ENCODE assay signal across 18 cellular contexts in the genomic region with DNA sequence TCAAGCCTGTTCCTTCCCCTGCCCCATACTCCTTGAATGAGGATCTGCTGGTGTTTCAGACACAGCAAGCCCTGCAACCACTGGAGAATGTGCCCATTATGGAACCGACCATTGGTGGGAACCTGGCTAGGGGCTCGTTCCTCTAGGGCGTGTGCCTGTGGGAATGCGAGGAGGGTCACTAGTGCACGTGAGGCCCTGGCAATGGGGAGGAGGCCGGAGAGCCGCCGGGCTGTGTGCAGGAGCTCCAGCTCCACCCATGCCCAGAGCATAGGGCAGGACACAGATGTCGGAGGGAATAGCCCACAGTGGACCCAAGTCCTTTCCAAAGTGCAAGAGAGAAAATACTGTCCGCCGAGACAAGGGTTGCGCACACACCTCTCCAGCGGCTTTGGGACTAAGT.
DNase-seq lines count a peak whose midpoint lies in the region; ATAC-seq and TF ChIP-seq lines count a peak whose summit lies in the region.
"Had no signal": no experiment of that assay in that cellular context is flagged by ENCODE, and none has a peak within 500 bp of the region (broad histone marks: within the 10 kb centered on the region; RNA-seq: fewer than 3 reads in every experiment).

No MANE protein-coding gene starts in this region.

- no peaks in the 10 kb centered on the region for H3K79me2 ChIP-seq in osteoblast (ENCODE audit: insufficient read depth, low read length)

- H3K4me1 ChIP-seq in right atrium auricular region (no peaks in the 10 kb centered on the region), osteoblast (ENCODE audit: insufficient read depth, low read length) (no peaks in the 10 kb centered on the region), transverse colon (no peaks in the 10 kb centered on the region)

- H3K4me3 Mint-ChIP-seq in osteocyte (ENCODE audit: unreplicated experiment) (no peak overlapping the region), type B pancreatic cell (no peak overlapping the region)
- H3K4me3 Mint-ChIP-seq: CD8-positive, alpha-beta memory T cell; HFFc6 had no signal

- no peak for TF ChIP-seq CTCF in right atrium auricular region (IDR thresholded peaks at IDR 0.05)
- no peak for TF ChIP-seq CTCF in coronary artery (IDR thresholded peaks at IDR 0.05)
- no peak for TF ChIP-seq CTCF in osteocyte (IDR thresholded peaks at IDR 0.05)
- no peak for TF ChIP-seq CTCF in type B pancreatic cell (conservative IDR thresholded peaks at IDR 0.05)
- TF ChIP-seq CTCF in osteoblast (IDR thresholded peaks at IDR 0.05; ENCODE audit: extremely low read depth, low read depth, low read length): no peak
- no peak for TF ChIP-seq CTCF in transverse colon (IDR thresholded peaks at IDR 0.05)

- intact Hi-C loops in Right ventricle myocardium superior (cut with DNase I): no loop called here
- intact Hi-C loops in transverse colon (cut with DNase I; ENCODE audit: low total_unique reads): no loop called here

- H3K4me3 ChIP-seq in right atrium auricular region (no peak overlapping the region), coronary artery (no peak overlapping the region), osteoblast (ENCODE audit: insufficient read depth, low read length) (no peak overlapping the region), transverse colon (no peak overlapping the region)

- H3K9me3 Mint-ChIP-seq in osteocyte (ENCODE audit: unreplicated experiment) (no peaks in the 10 kb centered on the region), type B pancreatic cell (no peaks in the 10 kb centered on the region)

- DNase-seq in Right ventricle myocardium superior (peak; percentile 22), right atrium auricular region (ENCODE audit: low spot score) (no peak), coronary artery (ENCODE audit: low spot score) (peak; percentile 59), osteocyte (ENCODE audit: extremely low spot score, unreplicated experiment) (peak; percentile 73), type B pancreatic cell (ENCODE audit: extremely low spot score, unreplicated experiment) (peak; percentile 57), osteoblast (ENCODE audit: insufficient read length, low spot score, missing footprints) (no peak), transverse colon (no peak)
- DNase-seq: C1 segment of cervical spinal cord; CD8-positive, alpha-beta memory T cell; DMS79; HFFc6; KBM-7; NCI-H1417; NCI-H187; NCI-H2227 treated with DMSO at 0.1 percent for 48 hours; NCI-H510A treated with DMSO at 0.1 percent for 48 hours; NCI-H774 had no signal

- H3K9me3 ChIP-seq in right atrium auricular region: no peaks in the 10 kb centered on the region
- H3K9me3 ChIP-seq in osteoblast (ENCODE audit: low read depth, low read length): no peaks in the 10 kb centered on the region
- no peaks in the 10 kb centered on the region for H3K9me3 ChIP-seq in transverse colon

- no peak overlapping the region for H3K4me2 ChIP-seq in osteoblast (ENCODE audit: insufficient read depth, low read length)

- H3K27me3 ChIP-seq in right atrium auricular region (no peaks in the 10 kb centered on the region), osteoblast (ENCODE audit: insufficient read depth, low read length) (no peaks in the 10 kb centered on the region), transverse colon (no peaks in the 10 kb centered on the region)

- in situ Hi-C loops in transverse colon (cut with MboI; ENCODE audit: low pct_ligation_motif_present in 1 of 4, low pct_unique_long_range_greater_than_20kb in 1 of 4, low sequenced_read_pairs in 3 of 4): no loop called here

- H3K27ac ChIP-seq in right atrium auricular region (no peak overlapping the region), coronary artery (no peak overlapping the region), osteoblast (ENCODE audit: low read depth, low read length) (no peak overlapping the region), transverse colon (no peak overlapping the region)

- no peak for TF ChIP-seq EP300 in transverse colon (IDR thresholded peaks at IDR 0.05; ENCODE audit: low read depth)

- no peak for TF ChIP-seq POLR2A in transverse colon (IDR thresholded peaks at IDR 0.05)

- H3K27me3 Mint-ChIP-seq in osteocyte (ENCODE audit: unreplicated experiment) (no peaks in the 10 kb centered on the region), type B pancreatic cell (peaks cover 4% of the 10 kb centered on the region)

- no peaks in the 10 kb centered on the region for H3K36me3 ChIP-seq in right atrium auricular region
- H3K36me3 ChIP-seq in osteoblast (ENCODE audit: insufficient read depth, low read length): no peaks in the 10 kb centered on the region
- H3K36me3 ChIP-seq in transverse colon: no peaks in the 10 kb centered on the region

- no peak overlapping the region for H3K27ac Mint-ChIP-seq in osteocyte (ENCODE audit: unreplicated experiment)
- no peak overlapping the region for H3K27ac Mint-ChIP-seq in type B pancreatic cell
- H3K27ac Mint-ChIP-seq: HFFc6 had no signal

- H2AFZ ChIP-seq in osteoblast (ENCODE audit: low read length): no peak overlapping the region

- ATAC-seq in Right ventricle myocardium superior (ENCODE audit: poor library complexity) (no peak), HG03135 (IDR thresholded peaks at IDR 0.05; ENCODE audit: unreplicated experiment) (no peak)

- H3K4me1 Mint-ChIP-seq in osteocyte (ENCODE audit: unreplicated experiment): no peaks in the 10 kb centered on the region
- peaks cover 10% of the 10 kb centered on the region for H3K4me1 Mint-ChIP-seq in type B pancreatic cell (ENCODE audit: unreplicated experiment)

- 89% methylated on average over 13 of the region's 13 CpGs; no CpG with 5 or more reads in 1 of the 2 donors for WGBS in transverse colon (ENCODE audit: low coverage in 1 of 2), 2 donors

- H3K36me3 Mint-ChIP-seq in osteocyte (ENCODE audit: unreplicated experiment): no peaks in the 10 kb centered on the region
- H3K36me3 Mint-ChIP-seq in type B pancreatic cell: no peaks in the 10 kb centered on the region
- H3K36me3 Mint-ChIP-seq: CD8-positive, alpha-beta memory T cell had no signal

- H4K20me1 ChIP-seq in osteoblast (ENCODE audit: insufficient read depth, low read length): no peaks in the 10 kb centered on the region

Comparison
In these comparisons a context has a peak if more than half of its experiments do, and no peak if none do; other contexts are left out.
1. DNase-seq: peak in Right ventricle myocardium superior (single experiment), coronary artery (single experiment), osteocyte (single experiment) and type B pancreatic cell (single experiment); none in right atrium auricular region (single experiment), osteoblast (single experiment) and transverse colon (single experiment).